ENCODE assay signal across 1 cellular context in the genomic region with DNA sequence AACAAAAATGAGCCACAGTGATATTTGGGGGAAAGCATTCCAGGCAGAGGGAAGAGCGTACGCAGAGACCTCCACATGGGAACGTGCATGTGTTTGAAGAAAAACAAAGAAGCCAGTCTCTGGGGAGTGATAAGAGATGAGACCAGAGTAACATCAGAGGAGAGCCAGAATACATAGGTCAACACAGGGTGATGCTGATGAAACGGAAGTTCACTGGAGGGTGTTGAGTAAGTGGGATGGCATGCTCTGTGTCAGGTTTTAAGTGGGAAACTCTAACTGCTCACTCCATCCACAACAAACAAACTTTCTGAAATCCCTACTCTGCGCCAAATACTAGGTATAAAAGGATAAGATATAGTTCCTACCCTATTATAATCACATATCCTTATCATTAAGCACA.
TF ChIP-seq lines count a peak whose summit lies in the region.

No MANE protein-coding gene starts in this region.

TF ChIP-seq in HepG2, 621 proteins besides CTCF, POLR2A, EP300 and RAD21:
- TF ChIP-seq, protein P1, sequence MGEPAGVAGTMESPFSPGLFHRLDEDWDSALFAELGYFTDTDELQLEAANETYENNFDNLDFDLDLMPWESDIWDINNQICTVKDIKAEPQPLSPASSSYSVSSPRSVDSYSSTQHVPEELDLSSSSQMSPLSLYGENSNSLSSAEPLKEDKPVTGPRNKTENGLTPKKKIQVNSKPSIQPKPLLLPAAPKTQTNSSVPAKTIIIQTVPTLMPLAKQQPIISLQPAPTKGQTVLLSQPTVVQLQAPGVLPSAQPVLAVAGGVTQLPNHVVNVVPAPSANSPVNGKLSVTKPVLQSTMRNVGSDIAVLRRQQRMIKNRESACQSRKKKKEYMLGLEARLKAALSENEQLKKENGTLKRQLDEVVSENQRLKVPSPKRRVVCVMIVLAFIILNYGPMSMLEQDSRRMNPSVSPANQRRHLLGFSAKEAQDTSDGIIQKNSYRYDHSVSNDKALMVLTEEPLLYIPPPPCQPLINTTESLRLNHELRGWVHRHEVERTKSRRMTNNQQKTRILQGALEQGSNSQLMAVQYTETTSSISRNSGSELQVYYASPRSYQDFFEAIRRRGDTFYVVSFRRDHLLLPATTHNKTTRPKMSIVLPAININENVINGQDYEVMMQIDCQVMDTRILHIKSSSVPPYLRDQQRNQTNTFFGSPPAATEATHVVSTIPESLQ (CRISPR knock-in tag; conservative IDR thresholded peaks at IDR 0.05), result no peak
- no peak for TF ChIP-seq ZNF605 (CRISPR knock-in tag; IDR thresholded peaks at IDR 0.05)
- TF ChIP-seq, protein P2, sequence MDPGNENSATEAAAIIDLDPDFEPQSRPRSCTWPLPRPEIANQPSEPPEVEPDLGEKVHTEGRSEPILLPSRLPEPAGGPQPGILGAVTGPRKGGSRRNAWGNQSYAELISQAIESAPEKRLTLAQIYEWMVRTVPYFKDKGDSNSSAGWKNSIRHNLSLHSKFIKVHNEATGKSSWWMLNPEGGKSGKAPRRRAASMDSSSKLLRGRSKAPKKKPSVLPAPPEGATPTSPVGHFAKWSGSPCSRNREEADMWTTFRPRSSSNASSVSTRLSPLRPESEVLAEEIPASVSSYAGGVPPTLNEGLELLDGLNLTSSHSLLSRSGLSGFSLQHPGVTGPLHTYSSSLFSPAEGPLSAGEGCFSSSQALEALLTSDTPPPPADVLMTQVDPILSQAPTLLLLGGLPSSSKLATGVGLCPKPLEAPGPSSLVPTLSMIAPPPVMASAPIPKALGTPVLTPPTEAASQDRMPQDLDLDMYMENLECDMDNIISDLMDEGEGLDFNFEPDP (CRISPR knock-in tag; conservative IDR thresholded peaks at IDR 0.05), result no peak
- TF ChIP-seq, protein P3, sequence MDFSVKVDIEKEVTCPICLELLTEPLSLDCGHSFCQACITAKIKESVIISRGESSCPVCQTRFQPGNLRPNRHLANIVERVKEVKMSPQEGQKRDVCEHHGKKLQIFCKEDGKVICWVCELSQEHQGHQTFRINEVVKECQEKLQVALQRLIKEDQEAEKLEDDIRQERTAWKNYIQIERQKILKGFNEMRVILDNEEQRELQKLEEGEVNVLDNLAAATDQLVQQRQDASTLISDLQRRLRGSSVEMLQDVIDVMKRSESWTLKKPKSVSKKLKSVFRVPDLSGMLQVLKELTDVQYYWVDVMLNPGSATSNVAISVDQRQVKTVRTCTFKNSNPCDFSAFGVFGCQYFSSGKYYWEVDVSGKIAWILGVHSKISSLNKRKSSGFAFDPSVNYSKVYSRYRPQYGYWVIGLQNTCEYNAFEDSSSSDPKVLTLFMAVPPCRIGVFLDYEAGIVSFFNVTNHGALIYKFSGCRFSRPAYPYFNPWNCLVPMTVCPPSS (IDR thresholded peaks at IDR 0.05), result no peak
- TF ChIP-seq NAIF1 (CRISPR knock-in tag; IDR thresholded peaks at IDR 0.05; ENCODE audit: borderline replicate concordance), result no peak
- TF ChIP-seq AGO1 (IDR thresholded peaks at IDR 0.05; ENCODE audit: low read depth, low read length, poor library complexity, severe bottlenecking), result no peak
- no peak for TF ChIP-seq ELF1 (CRISPR knock-in tag; IDR thresholded peaks at IDR 0.05)
- TF ChIP-seq, protein P4, sequence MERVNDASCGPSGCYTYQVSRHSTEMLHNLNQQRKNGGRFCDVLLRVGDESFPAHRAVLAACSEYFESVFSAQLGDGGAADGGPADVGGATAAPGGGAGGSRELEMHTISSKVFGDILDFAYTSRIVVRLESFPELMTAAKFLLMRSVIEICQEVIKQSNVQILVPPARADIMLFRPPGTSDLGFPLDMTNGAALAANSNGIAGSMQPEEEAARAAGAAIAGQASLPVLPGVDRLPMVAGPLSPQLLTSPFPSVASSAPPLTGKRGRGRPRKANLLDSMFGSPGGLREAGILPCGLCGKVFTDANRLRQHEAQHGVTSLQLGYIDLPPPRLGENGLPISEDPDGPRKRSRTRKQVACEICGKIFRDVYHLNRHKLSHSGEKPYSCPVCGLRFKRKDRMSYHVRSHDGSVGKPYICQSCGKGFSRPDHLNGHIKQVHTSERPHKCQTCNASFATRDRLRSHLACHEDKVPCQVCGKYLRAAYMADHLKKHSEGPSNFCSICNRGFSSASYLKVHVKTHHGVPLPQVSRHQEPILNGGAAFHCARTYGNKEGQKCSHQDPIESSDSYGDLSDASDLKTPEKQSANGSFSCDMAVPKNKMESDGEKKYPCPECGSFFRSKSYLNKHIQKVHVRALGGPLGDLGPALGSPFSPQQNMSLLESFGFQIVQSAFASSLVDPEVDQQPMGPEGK (CRISPR knock-in tag; IDR thresholded peaks at IDR 0.05), result no peak
- TF ChIP-seq, protein P5, sequence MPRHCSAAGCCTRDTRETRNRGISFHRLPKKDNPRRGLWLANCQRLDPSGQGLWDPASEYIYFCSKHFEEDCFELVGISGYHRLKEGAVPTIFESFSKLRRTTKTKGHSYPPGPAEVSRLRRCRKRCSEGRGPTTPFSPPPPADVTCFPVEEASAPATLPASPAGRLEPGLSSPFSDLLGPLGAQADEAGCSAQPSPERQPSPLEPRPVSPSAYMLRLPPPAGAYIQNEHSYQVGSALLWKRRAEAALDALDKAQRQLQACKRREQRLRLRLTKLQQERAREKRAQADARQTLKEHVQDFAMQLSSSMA (CRISPR knock-in tag; IDR thresholded peaks at IDR 0.05), result no peak
- TF ChIP-seq ONECUT2 (CRISPR knock-in tag; IDR thresholded peaks at IDR 0.05), result no peak
- no peak for TF ChIP-seq EED (CRISPR knock-in tag; IDR thresholded peaks at IDR 0.05)
- no peak for TF ChIP-seq PCBP2 (optimal IDR thresholded peaks at IDR 0.05; ENCODE audit: low read depth, low read length, poor library complexity, severe bottlenecking)
- TF ChIP-seq ZNF678 (CRISPR knock-in tag; IDR thresholded peaks at IDR 0.05), result no peak
- TF ChIP-seq, protein P6, sequence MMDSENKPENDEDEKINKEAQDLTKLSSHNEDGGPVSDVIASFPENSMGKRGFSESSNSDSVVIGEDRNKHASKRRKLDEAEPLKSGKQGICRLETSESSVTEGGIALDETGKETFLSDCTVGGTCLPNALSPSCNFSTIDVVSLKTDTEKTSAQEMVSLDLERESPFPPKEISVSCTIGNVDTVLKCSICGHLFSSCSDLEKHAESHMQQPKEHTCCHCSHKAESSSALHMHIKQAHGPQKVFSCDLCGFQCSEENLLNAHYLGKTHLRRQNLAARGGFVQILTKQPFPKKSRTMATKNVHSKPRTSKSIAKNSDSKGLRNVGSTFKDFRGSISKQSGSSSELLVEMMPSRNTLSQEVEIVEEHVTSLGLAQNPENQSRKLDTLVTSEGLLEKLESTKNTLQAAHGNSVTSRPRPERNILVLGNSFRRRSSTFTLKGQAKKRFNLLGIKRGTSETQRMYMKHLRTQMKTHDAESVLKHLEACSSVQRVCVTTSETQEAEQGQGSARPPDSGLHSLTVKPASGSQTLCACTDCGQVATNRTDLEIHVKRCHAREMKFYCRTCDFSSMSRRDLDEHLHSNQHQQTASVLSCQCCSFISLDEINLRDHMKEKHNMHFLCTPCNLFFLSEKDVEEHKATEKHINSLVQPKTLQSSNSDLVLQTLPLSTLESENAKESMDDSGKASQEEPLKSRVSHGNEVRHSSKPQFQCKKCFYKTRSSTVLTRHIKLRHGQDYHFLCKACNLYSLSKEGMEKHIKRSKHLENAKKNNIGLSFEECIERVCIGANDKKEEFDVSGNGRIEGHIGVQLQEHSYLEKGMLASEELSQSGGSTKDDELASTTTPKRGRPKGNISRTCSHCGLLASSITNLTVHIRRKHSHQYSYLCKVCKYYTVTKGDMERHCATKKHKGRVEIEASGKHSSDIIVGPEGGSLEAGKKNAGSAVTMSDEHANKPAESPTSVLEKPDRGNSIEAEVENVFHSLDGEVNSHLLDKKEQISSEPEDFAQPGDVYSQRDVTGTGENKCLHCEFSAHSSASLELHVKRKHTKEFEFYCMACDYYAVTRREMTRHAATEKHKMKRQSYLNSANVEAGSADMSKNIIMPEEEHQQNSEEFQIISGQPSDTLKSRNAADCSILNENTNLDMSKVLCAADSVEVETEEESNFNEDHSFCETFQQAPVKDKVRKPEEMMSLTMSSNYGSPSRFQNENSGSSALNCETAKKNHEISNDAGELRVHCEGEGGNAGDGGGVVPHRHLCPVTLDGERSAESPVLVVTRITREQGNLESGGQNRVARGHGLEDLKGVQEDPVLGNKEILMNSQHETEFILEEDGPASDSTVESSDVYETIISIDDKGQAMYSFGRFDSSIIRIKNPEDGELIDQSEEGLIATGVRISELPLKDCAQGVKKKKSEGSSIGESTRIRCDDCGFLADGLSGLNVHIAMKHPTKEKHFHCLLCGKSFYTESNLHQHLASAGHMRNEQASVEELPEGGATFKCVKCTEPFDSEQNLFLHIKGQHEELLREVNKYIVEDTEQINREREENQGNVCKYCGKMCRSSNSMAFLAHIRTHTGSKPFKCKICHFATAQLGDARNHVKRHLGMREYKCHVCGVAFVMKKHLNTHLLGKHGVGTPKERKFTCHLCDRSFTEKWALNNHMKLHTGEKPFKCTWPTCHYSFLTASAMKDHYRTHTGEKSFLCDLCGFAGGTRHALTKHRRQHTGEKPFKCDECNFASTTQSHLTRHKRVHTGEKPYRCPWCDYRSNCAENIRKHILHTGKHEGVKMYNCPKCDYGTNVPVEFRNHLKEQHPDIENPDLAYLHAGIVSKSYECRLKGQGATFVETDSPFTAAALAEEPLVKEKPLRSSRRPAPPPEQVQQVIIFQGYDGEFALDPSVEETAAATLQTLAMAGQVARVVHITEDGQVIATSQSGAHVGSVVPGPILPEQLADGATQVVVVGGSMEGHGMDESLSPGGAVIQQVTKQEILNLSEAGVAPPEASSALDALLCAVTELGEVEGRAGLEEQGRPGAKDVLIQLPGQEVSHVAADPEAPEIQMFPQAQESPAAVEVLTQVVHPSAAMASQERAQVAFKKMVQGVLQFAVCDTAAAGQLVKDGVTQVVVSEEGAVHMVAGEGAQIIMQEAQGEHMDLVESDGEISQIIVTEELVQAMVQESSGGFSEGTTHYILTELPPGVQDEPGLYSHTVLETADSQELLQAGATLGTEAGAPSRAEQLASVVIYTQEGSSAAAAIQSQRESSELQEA (CRISPR knock-in tag; IDR thresholded peaks at IDR 0.05; ENCODE audit: not compliant biosample characterization), result no peak
